ENCODE assay signal across 17 cellular contexts in the genomic region with DNA sequence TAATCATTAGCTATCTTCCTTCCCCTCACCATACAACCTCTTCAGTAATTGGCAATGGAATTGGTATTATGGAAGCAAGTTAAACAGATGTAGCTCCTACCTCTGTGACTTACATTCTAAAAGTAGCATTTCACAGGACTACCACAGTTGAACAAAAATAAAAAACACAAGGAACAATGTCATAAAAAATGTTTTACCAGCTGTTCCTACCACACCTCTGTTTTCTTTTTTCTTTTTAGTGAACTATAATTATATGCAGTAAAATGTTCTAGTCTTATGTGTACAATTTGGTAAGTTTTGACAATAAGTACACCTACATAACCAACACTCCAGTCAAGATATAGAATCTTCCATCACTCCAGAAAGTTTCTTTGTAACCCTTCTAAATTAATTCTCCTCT. TPM values are rescaled to one million over a fixed set of nuclear protein-coding genes. Genes with fewer than 3 reads are reported as not detected.
DNase-seq lines count a peak whose midpoint lies in the region; ATAC-seq and TF ChIP-seq lines count a peak whose summit lies in the region.
"Had no signal": no experiment of that assay in that cellular context is flagged by ENCODE, and none has a peak within 500 bp of the region (broad histone marks: within the 10 kb centered on the region; RNA-seq: fewer than 3 reads in every experiment).

No MANE protein-coding gene starts in this region.

- no peak for TF ChIP-seq CTCF in OCI-LY7 (conservative IDR thresholded peaks at IDR 0.05; ENCODE audit: low read length)

- no peak overlapping the region for H2AFZ ChIP-seq in OCI-LY7 (ENCODE audit: low read length)

- no peaks in the 10 kb centered on the region for H3K9me3 ChIP-seq in OCI-LY7 (ENCODE audit: low read length)
- H3K9me3 ChIP-seq: BLaER1 treated with 17β-estradiol and CSF1 and Interleukin-3, amounts not matched to agents 10 nM and 100 nM; Caco-2 had no signal

- no peaks in the 10 kb centered on the region for H3K9me2 ChIP-seq in OCI-LY7 (ENCODE audit: insufficient read depth, low read length)

- no peaks in the 10 kb centered on the region for H3K79me2 ChIP-seq in OCI-LY7 (ENCODE audit: insufficient read depth, low read depth, low read length)

- intact Hi-C loops in left colon (cut with DNase I, micrococcal nuclease) = no loop called here
- intact Hi-C loops in OCI-LY7 (cut with micrococcal nuclease; ENCODE audit: unreplicated experiment) = no loop called here

- no peak overlapping the region for H3K27ac ChIP-seq in OCI-LY7 (ENCODE audit: low read depth, low read length, poor library complexity, severe bottlenecking)
- H3K27ac ChIP-seq: BLaER1 treated with 17β-estradiol and CSF1 and Interleukin-3, amounts not matched to agents 10 nM and 100 nM; C4-2B had no signal

- no peaks in the 10 kb centered on the region for H3K36me3 ChIP-seq in OCI-LY7 (ENCODE audit: insufficient read depth, low read length)
- H3K36me3 ChIP-seq: BLaER1 treated with 17β-estradiol and CSF1 and Interleukin-3, amounts not matched to agents 10 nM and 100 nM had no signal

- H3K4me2 ChIP-seq in OCI-LY7 (ENCODE audit: low read length) = no peak overlapping the region
- H3K4me2 ChIP-seq: BLaER1 treated with 17β-estradiol and CSF1 and Interleukin-3, amounts not matched to agents 10 nM and 100 nM had no signal

- CTCF ChIA-PET in OCI-LY7 (lab: Charles Lee; ENCODE audit: unreplicated experiment) = no interaction called here

- BruUV-seq in OCI-LY7 (replicated peaks; lab: Mats Ljungman, UMichigan) = no TSS peak

- no peaks in the 10 kb centered on the region for H3K4me1 ChIP-seq in OCI-LY7 (ENCODE audit: insufficient read depth, low read length, poor library complexity, severe bottlenecking)
- H3K4me1 ChIP-seq: BLaER1 treated with 17β-estradiol and CSF1 and Interleukin-3, amounts not matched to agents 10 nM and 100 nM; Caco-2 had no signal

- H4K20me1 ChIP-seq in OCI-LY7 (ENCODE audit: insufficient read depth, low read length) = no peaks in the 10 kb centered on the region
- H4K20me1 ChIP-seq: BLaER1 treated with 17β-estradiol and CSF1 and Interleukin-3, amounts not matched to agents 10 nM and 100 nM had no signal

- DNase-seq in NCI-H2171 treated with DMSO at 0.1 percent for 48 hours (lab: John Stamatoyannopoulos, UW) = peak; percentile 45
- DNase-seq in NCI-H2171 (lab: John Stamatoyannopoulos, UW) = no peak
- peak; percentile 61 for DNase-seq in NCI-H524 treated with DMSO at 0.1 percent for 48 hours (lab: John Stamatoyannopoulos, UW)
- DNase-seq in left colon = no peak
- DNase-seq in OCI-LY7 (ENCODE audit: low spot score) = no peak
- DNase-seq in T-helper 2 cell = no peak
- DNase-seq: 8988T; AML-193; Caco-2; Calu3; CD4-positive, alpha-beta T cell; CD8-positive, alpha-beta T cell; DMS79 treated with DMSO at 0.1 percent for 48 hours; GF-D8 had no signal

- no peak overlapping the region for H3K4me3 ChIP-seq in OCI-LY7 (ENCODE audit: low read depth, low read length, poor library complexity, severe bottlenecking)
- H3K4me3 ChIP-seq: BLaER1 treated with 17β-estradiol and CSF1 and Interleukin-3, amounts not matched to agents 10 nM and 100 nM had no signal

- POLR2A ChIA-PET in OCI-LY7 (lab: Charles Lee) = no interaction called here

- peak; percentile 85 for ATAC-seq in left colon
- no peak for ATAC-seq in HG03135 (IDR thresholded peaks at IDR 0.05; ENCODE audit: unreplicated experiment)
- ATAC-seq: CD8-positive, alpha-beta T cell had no signal

RNA-seq across cellular contexts. Expression of gene GEMIN8, which starts 54.1 kb away (rescaled TPM):
- total RNA-seq in left colon = 10 to 100 TPM; 11.8 to 13.3 TPM
- 23.2 and 30.1 TPM in 2 replicates for total RNA-seq in OCI-LY7 (2014; rRNA removed; shearing (Covaris generic))
- 24.6 and 25.6 TPM in 2 replicates for total RNA-seq in OCI-LY7 (2022)

Comparison
In these comparisons a context has a peak if more than half of its experiments do, and no peak if none do; other contexts are left out.
1. DNase-seq: peak in NCI-H2171 treated with DMSO at 0.1 percent for 48 hours (single experiment) and NCI-H524 treated with DMSO at 0.1 percent for 48 hours (single experiment); none in NCI-H2171 (single experiment), left colon (0 of 2), OCI-LY7 (single experiment) and T-helper 2 cell (0 of 5).